8 cellular contexts compared by ENCODE assay signal in the genomic region with DNA sequence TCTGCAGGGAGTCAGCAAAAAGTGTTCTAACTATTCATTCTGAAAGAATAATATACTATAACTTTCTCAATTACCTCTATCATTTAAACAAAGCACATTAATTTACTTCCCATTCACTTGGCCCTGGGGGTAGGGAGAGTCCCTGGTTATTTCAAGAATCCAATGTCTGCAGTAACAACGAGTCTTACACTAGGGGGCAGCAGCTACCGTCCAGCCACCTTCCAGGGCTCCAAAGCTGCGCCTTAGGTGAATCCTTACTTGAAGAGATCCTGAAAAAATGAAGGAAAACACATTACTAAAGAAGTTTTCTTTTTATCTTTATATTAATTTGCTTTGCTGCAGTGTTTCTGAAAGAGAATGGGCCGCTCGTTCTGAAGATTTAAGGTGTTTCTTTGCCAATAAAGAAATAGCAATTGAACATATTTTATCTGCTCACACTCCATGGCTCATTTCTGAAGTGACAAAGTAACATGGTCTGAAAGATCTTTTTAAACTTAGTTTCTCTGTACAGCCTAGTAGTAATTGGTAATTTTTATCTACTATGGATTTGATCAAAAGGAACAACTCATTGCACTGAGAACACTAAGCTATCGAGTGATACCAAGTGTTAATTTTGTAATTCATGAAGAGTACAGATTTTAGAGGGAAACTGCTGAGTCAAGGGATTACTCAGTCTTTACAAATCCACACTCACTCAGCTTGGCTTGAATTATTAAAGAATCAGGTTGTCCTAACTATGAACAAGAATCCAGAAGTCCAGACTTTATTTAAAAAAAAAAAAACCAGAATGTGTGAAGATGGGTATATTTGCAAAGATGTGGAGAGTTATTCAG. TPM values are rescaled to one million over a fixed set of nuclear protein-coding genes. Genes with fewer than 3 reads are reported as not detected.
DNase-seq lines count a peak whose midpoint lies in the region; ATAC-seq and TF ChIP-seq lines count a peak whose summit lies in the region.

No MANE protein-coding gene starts in this region.

- no peaks in the 10 kb centered on the region for H3K27me3 ChIP-seq in OCI-LY1 (ENCODE audit: insufficient read depth, low read length)

- POLR2A ChIA-PET in naive thymus-derived CD8-positive, alpha-beta T cell (lab: Charles Lee), result no interaction called here

- H3K9me2 ChIP-seq in OCI-LY1 (ENCODE audit: low read depth, low read length), result no peaks in the 10 kb centered on the region

- H3K9ac ChIP-seq in OCI-LY1 (ENCODE audit: low read length), result no peak overlapping the region

- no peaks in the 10 kb centered on the region for H3K36me3 Mint-ChIP-seq in naive thymus-derived CD8-positive, alpha-beta T cell

- H2AFZ ChIP-seq in OCI-LY1 (ENCODE audit: low read length), result no peak overlapping the region

- no peaks in the 10 kb centered on the region for H3K9me3 ChIP-seq in OCI-LY1 (ENCODE audit: low read length)

- no peak overlapping the region for H3K4me2 ChIP-seq in OCI-LY1 (ENCODE audit: low read length)

- no peak overlapping the region for H3K27ac Mint-ChIP-seq in naive thymus-derived CD8-positive, alpha-beta T cell

- H3K27ac ChIP-seq in OCI-LY1 (ENCODE audit: low read depth, low read length, poor library complexity, severe bottlenecking) (no peak overlapping the region), substantia nigra (ENCODE audit: low read depth, low read length, poor library complexity, severe bottlenecking) (no peak overlapping the region)

- H3F3A ChIP-seq in OCI-LY1 (ENCODE audit: insufficient read depth, low read length), result no peaks in the 10 kb centered on the region

- no peaks in the 10 kb centered on the region for H3K36me3 ChIP-seq in OCI-LY1 (ENCODE audit: insufficient read depth, low read length)

- H3K79me2 ChIP-seq in OCI-LY1 (ENCODE audit: insufficient read depth, low read length), result no peaks in the 10 kb centered on the region

- TF ChIP-seq CTCF in OCI-LY1 (IDR thresholded peaks at IDR 0.05; ENCODE audit: low read length), result peak; percentile 86

- H3K27me3 Mint-ChIP-seq in naive thymus-derived CD8-positive, alpha-beta T cell, result peaks cover 0 to 10% (median 9%) of the 10 kb centered on the region in 5 donors

- DNase-seq in AG20443 (ENCODE audit: low spot score) (peak; percentile 88), HS-5 (ENCODE audit: low read depth) (peak; percentile 32), erythroblast (lab: John Stamatoyannopoulos, UW) (peak; percentile 62 to 79), substantia nigra (lab: John Stamatoyannopoulos, UW) (peak in 40 of 49 donors; percentile 9 to 77 (median 61))
- DNase-seq in activated CD8-positive, alpha-beta memory T cell treated with anti-CD3 and anti-CD28 coated beads, Interleukin-2, amount 50 U/mL, for 4 hours, result peak; percentile 51
- DNase-seq in naive thymus-derived CD8-positive, alpha-beta T cell, result peak; percentile 22 to 71 (median 50)

- TF ChIP-seq POLR2A in erythroblast (IDR thresholded peaks at IDR 0.05; ENCODE audit: low read length), result no peak

- peak; percentile 82 for ATAC-seq in GM19035 (IDR thresholded peaks at IDR 0.05; ENCODE audit: unreplicated experiment)
- peak; percentile 83 to 89 for ATAC-seq in naive thymus-derived CD8-positive, alpha-beta T cell

- no peaks in the 10 kb centered on the region for H4K20me1 ChIP-seq in OCI-LY1 (ENCODE audit: insufficient read depth, low read length)

- no peaks in the 10 kb centered on the region for H3K9me3 Mint-ChIP-seq in naive thymus-derived CD8-positive, alpha-beta T cell

- no peaks in the 10 kb centered on the region for H3K4me1 ChIP-seq in OCI-LY1 (ENCODE audit: insufficient read depth, low read length, severe bottlenecking)

- peaks cover 0 to 2% (median 0%) of the 10 kb centered on the region in 4 donors for H3K4me1 Mint-ChIP-seq in naive thymus-derived CD8-positive, alpha-beta T cell

- no peak overlapping the region for H3K4me3 ChIP-seq in OCI-LY1 (ENCODE audit: low read depth, low read length, poor library complexity, severe bottlenecking)

- no peak overlapping the region for H3K4me3 Mint-ChIP-seq in naive thymus-derived CD8-positive, alpha-beta T cell

RNA-seq across cellular contexts. Expression of a gene that starts 27.6 kb away (rescaled TPM):
- total RNA-seq in naive thymus-derived CD8-positive, alpha-beta T cell, result under 1 TPM; 0.08 to 0.44 TPM
- polyA plus RNA-seq in naive thymus-derived CD8-positive, alpha-beta T cell, result under 1 TPM in 1 of 3 donors, not detected in 2; 0.41 TPM

Comparison
In these comparisons a context has a peak if more than half of its experiments do, and no peak if none do; other contexts are left out.
1. DNase-seq: peak in every context shown above with its lines; median percentile 88 in AG20443; 70 in erythroblast; 61 in substantia nigra; 51 in activated CD8-positive, alpha-beta memory T cell treated with anti-CD3 and anti-CD28 coated beads, Interleukin-2, amount 50 U/mL, for 4 hours; 50 in naive thymus-derived CD8-positive, alpha-beta T cell; 32 in HS-5.